ENCODE assay signal across 13 cellular contexts in genomic region chr19:3672575-3672948, GRCh38. TPM values are rescaled to one million over a fixed set of nuclear protein-coding genes. Genes with fewer than 3 reads are reported as not detected.
DNase-seq lines count a peak whose midpoint lies in the region; ATAC-seq and TF ChIP-seq lines count a peak whose summit lies in the region.
"Had no signal": no experiment of that assay in that cellular context is flagged by ENCODE, and none has a peak within 500 bp of the region (broad histone marks: within the 10 kb centered on the region; RNA-seq: fewer than 3 reads in every experiment).

No MANE protein-coding gene starts in this region.

- H2BK12ac ChIP-seq in trophoblast cell (ENCODE audit: low read length), result no peak overlapping the region

- H4K8ac ChIP-seq in trophoblast cell (ENCODE audit: low read depth, low read length), result no peak overlapping the region

- no peak for TF ChIP-seq CTCF in heart right ventricle (IDR thresholded peaks at IDR 0.05)
- no peak for TF ChIP-seq CTCF in vagina (IDR thresholded peaks at IDR 0.05)

- H2AFZ ChIP-seq in trophoblast cell (ENCODE audit: insufficient read depth, low read length, poor library complexity), result no peak overlapping the region

- peaks cover 5% of the 10 kb centered on the region for H3K79me2 ChIP-seq in trophoblast cell (ENCODE audit: control insufficient read depth, insufficient read depth, low read length, poor library complexity)

- H3K9ac ChIP-seq in trophoblast cell (ENCODE audit: low read length), result no peak overlapping the region

- H2BK120ac ChIP-seq in trophoblast cell (ENCODE audit: insufficient read depth, low read length, poor library complexity), result no peak overlapping the region

- H3K23ac ChIP-seq in trophoblast cell (ENCODE audit: low read length), result no peak overlapping the region

- no peak overlapping the region for H2BK5ac ChIP-seq in trophoblast cell (ENCODE audit: low read depth, low read length, poor library complexity)

- WGBS in heart right ventricle, 2 donors, result 89 to 94% methylated on average over 8 of the region's 8 CpGs
- 87 to 96% methylated on average over 8 of the region's 8 CpGs for WGBS in esophagus, 2 donors
- no CpG with 5 or more reads among the region's 8 CpGs for WGBS in trophoblast cell (ENCODE audit: extremely low coverage, insufficient coverage, insufficient read length)

- H3K14ac ChIP-seq in trophoblast cell (ENCODE audit: low read length), result no peak overlapping the region

- H3K27ac ChIP-seq in heart right ventricle, result peak overlapping the region; percentile 90 to 100 (median 99)
- peak overlapping the region; percentile 88 to 97 for H3K27ac ChIP-seq in esophagus (ENCODE audit: low read depth in 2 of 2, low read length in 1 of 2)
- H3K27ac ChIP-seq in trophoblast cell (ENCODE audit: low read depth, low read length), result no peak overlapping the region
- H3K27ac ChIP-seq in vagina, result peak overlapping the region; percentile 99
- H3K27ac ChIP-seq: SK-N-MC had no signal

- H4K91ac ChIP-seq in trophoblast cell (ENCODE audit: low read depth, low read length), result no peak overlapping the region

- H3K9me3 ChIP-seq in heart right ventricle (peaks cover 0 to 7% (median 0%) of the 10 kb centered on the region in 11 donors), esophagus (ENCODE audit: control insufficient read depth in 2 of 2, insufficient read depth in 1 of 2, low read depth in 1 of 2, low read length in 1 of 2) (no peaks in the 10 kb centered on the region), trophoblast cell (ENCODE audit: insufficient read depth, low read depth, low read length) (no peaks in the 10 kb centered on the region), vagina (no peaks in the 10 kb centered on the region)

- no peak overlapping the region for H4K12ac ChIP-seq in trophoblast cell (ENCODE audit: low read depth, low read length)

- no peak overlapping the region for H2AK5ac ChIP-seq in trophoblast cell (ENCODE audit: low read length)

- intact Hi-C loops in heart right ventricle (cut with DNase I), result no loop called here
- intact Hi-C loops in left ventricle myocardium superior (cut with micrococcal nuclease), result no loop called here
- intact Hi-C loops in vagina (cut with DNase I), result no loop called here
- intact Hi-C loops in sciatic nerve (cut with DNase I), result no loop called here

- TF ChIP-seq POLR2A in vagina (IDR thresholded peaks at IDR 0.05), result no peak

- no peak overlapping the region for H3K4me2 ChIP-seq in trophoblast cell (ENCODE audit: low read length)

- H3K4me1 ChIP-seq in heart right ventricle (peaks cover 26 to 67% (median 52%) of the 10 kb centered on the region in 9 donors), esophagus (ENCODE audit: control insufficient read depth in 2 of 2, insufficient read depth in 2 of 2, low read length in 1 of 2) (peaks cover 5 to 16% of the 10 kb centered on the region in 2 donors), trophoblast cell (ENCODE audit: control insufficient read depth in 1 of 2, insufficient read depth in 2 of 2, low read length in 2 of 2) (peaks cover 17 to 32% of the 10 kb centered on the region in 2 experiments), vagina (peaks cover 45% of the 10 kb centered on the region)

- H3K79me1 ChIP-seq in trophoblast cell (ENCODE audit: low read length), result peaks cover 16% of the 10 kb centered on the region

- no peak for ATAC-seq in heart right ventricle
- no peak for ATAC-seq in left ventricle myocardium superior
- no peak for ATAC-seq in sciatic nerve

- DNase-seq in heart right ventricle (no peak), left ventricle myocardium superior (no peak), trophoblast cell (no peak), vagina (ENCODE audit: extremely low spot score in 2 of 2) (no peak), OCI-M2 (lab: John Stamatoyannopoulos, UW; ENCODE audit: unreplicated experiment) (no peak), COR-L47 (lab: John Stamatoyannopoulos, UW) (no peak), sciatic nerve (ENCODE audit: low spot score) (no peak)
- DNase-seq: ACHN; aorta; NCI-H2029 treated with DMSO at 0.1 percent for 48 hours; NK-92 treated with Interleukin-12 subunit alpha and Interleukin-12 subunit beta, amount 100 ng/mL, for 24 hours had no signal

- H3K27me3 ChIP-seq in heart right ventricle, result peaks cover 0 to 10% (median 0%) of the 10 kb centered on the region in 7 donors
- H3K27me3 ChIP-seq in esophagus (ENCODE audit: control insufficient read depth in 1 of 2, insufficient read depth in 2 of 2, low read length in 2 of 2), result no peaks in the 10 kb centered on the region
- H3K27me3 ChIP-seq in trophoblast cell (ENCODE audit: insufficient read depth, low read length), result no peaks in the 10 kb centered on the region
- no peaks in the 10 kb centered on the region for H3K27me3 ChIP-seq in vagina

- H3K4me3 ChIP-seq in heart right ventricle (no peak overlapping the region), esophagus (ENCODE audit: low read depth in 1 of 2, low read length in 2 of 2) (no peak overlapping the region), trophoblast cell (ENCODE audit: low read depth, low read length) (no peak overlapping the region), vagina (no peak overlapping the region)
- H3K4me3 ChIP-seq: SK-N-MC had no signal

- H3K36me3 ChIP-seq in heart right ventricle, result peaks cover 0 to 7% (median 0%) of the 10 kb centered on the region in 9 donors
- H3K36me3 ChIP-seq in esophagus (ENCODE audit: control insufficient read depth in 2 of 2, insufficient read depth in 2 of 2, low read length in 1 of 2), result no peaks in the 10 kb centered on the region
- H3K36me3 ChIP-seq in trophoblast cell (ENCODE audit: control insufficient read depth in 1 of 2, insufficient read depth in 2 of 2, low read length in 2 of 2), result peaks cover 0 to 8% of the 10 kb centered on the region in 2 experiments
- no peaks in the 10 kb centered on the region for H3K36me3 ChIP-seq in vagina

- no peak overlapping the region for H3K4ac ChIP-seq in trophoblast cell (ENCODE audit: low read depth, low read length)

- H3K18ac ChIP-seq in trophoblast cell (ENCODE audit: low read length), result peak overlapping the region; percentile 75

RNA-seq across cellular contexts. Expression of gene PIP5K1C, which starts 27.7 kb away (rescaled TPM):
- 10 to 100 TPM; 28.2 to 46.6 (median 36.3) TPM for total RNA-seq in heart right ventricle
- polyA plus RNA-seq in heart right ventricle, result 10 to 100 TPM; 18.3 to 18.9 TPM
- total RNA-seq in left ventricle myocardium superior, result 34.7 TPM
- polyA plus RNA-seq in esophagus, result 10 to 100 TPM; 10.4 to 18.1 TPM
- polyA plus RNA-seq in trophoblast cell (2013), result 36.1 and 36.6 TPM in 2 replicates
- 24.1 TPM for total RNA-seq in vagina
- total RNA-seq in sciatic nerve, result 46.9 TPM

RNA-seq across cellular contexts. Expression of gene TJP3, which starts 35.6 kb away (rescaled TPM):
- total RNA-seq in heart right ventricle (under 1 TPM in 3 of 10 donors, not detected in 7; 0.15 to 0.49 (median 0.34) TPM), left ventricle myocardium superior (0.22 TPM), vagina (17.7 TPM), sciatic nerve (2.1 TPM)
- polyA plus RNA-seq in heart right ventricle (under 1 TPM in 1 of 2 donors, not detected in 1; 0.06 TPM), esophagus (100 to 1,000 TPM in 1 of 2 donors, 10 to 100 TPM in 1; 44.5 to 118 TPM)
- polyA plus RNA-seq in trophoblast cell (2013), result 117 and 137 TPM in 2 replicates

RNA-seq across cellular contexts. Expression of gene CACTIN, which starts 46.0 kb away (rescaled TPM):
- 10 to 100 TPM in 9 of 10 donors, 1 to 10 TPM in 1; 9.7 to 15.8 (median 12.1) TPM for total RNA-seq in heart right ventricle
- polyA plus RNA-seq in heart right ventricle, result 10 to 100 TPM; 15.8 to 17.6 TPM
- total RNA-seq in left ventricle myocardium superior, result 13.5 TPM
- polyA plus RNA-seq in esophagus, result 10 to 100 TPM; 12.4 to 19.3 TPM
- polyA plus RNA-seq in trophoblast cell (2013), result 25.6 and 26.4 TPM in 2 replicates
- total RNA-seq in vagina, result 36.3 TPM
- 19.6 TPM for total RNA-seq in sciatic nerve
